17 cellular contexts compared by ENCODE assay signal in genomic region chr10:74213019-74213418, GRCh38.
"Had no signal": no experiment of that assay in that cellular context is flagged by ENCODE, and none has a peak within 500 bp of the region (broad histone marks: within the 10 kb centered on the region; RNA-seq: fewer than 3 reads in every experiment).

No MANE protein-coding gene starts in this region.

- H3K36me3 ChIP-seq: lower lobe of right lung, stomach, vagina had no signal

- ATAC-seq: activated CD8-positive, alpha-beta memory T cell treated with anti-CD3 and anti-CD28 coated beads, Interleukin-2, amount 10 ng/mL, durations not matched to agents 7 days and 5 days; body of pancreas; foreskin keratinocyte; left cardiac atrium had no signal

- H3K4me3 ChIP-seq: body of pancreas, hepatocyte, lower lobe of right lung, spleen, stomach, vagina had no signal

- H3K27ac Mint-ChIP-seq: activated CD4-positive, alpha-beta memory T cell treated with anti-CD3 and anti-CD28 coated beads, Interleukin-2, amount 10 ng/mL, durations not matched to agents 7 days and 5 days; activated CD8-positive, alpha-beta memory T cell treated with anti-CD3 and anti-CD28 coated beads, Interleukin-2, amount 10 ng/mL, durations not matched to agents 7 days and 5 days; activated naive CD4-positive, alpha-beta T cell treated with anti-CD3 and anti-CD28 coated beads for 36 hours; endodermal cell; mesothelial cell of epicardium; nephron progenitor cell had no signal

- H3K9me3 ChIP-seq: body of pancreas, lower lobe of right lung, spleen, stomach, vagina had no signal

- H3K9me3 Mint-ChIP-seq: activated CD4-positive, alpha-beta memory T cell treated with anti-CD3 and anti-CD28 coated beads, Interleukin-2, amount 10 ng/mL, durations not matched to agents 7 days and 5 days; activated naive CD4-positive, alpha-beta T cell treated with anti-CD3 and anti-CD28 coated beads for 36 hours had no signal

- H3K27me3 ChIP-seq: body of pancreas, foreskin keratinocyte, hepatocyte, spleen, stomach, vagina had no signal

- H2AFZ ChIP-seq: hepatocyte had no signal

- H3K27me3 Mint-ChIP-seq: activated CD4-positive, alpha-beta memory T cell treated with anti-CD3 and anti-CD28 coated beads, Interleukin-2, amount 10 ng/mL, durations not matched to agents 7 days and 5 days; activated CD8-positive, alpha-beta memory T cell treated with anti-CD3 and anti-CD28 coated beads, Interleukin-2, amount 10 ng/mL, durations not matched to agents 7 days and 5 days had no signal

- H3K4me1 Mint-ChIP-seq: endodermal cell, nephron progenitor cell had no signal

- DNase-seq: caudate nucleus, foreskin keratinocyte, lower lobe of right lung, nephron progenitor cell, posterior cingulate gyrus, spleen, stomach had no signal

- H3K4me2 ChIP-seq: hepatocyte had no signal

- H3K27ac ChIP-seq: body of pancreas, foreskin keratinocyte, hepatocyte, lower lobe of right lung, spleen, stomach, vagina, VCaP had no signal

- H3K4me3 Mint-ChIP-seq: activated CD4-positive, alpha-beta memory T cell treated with anti-CD3 and anti-CD28 coated beads, Interleukin-2, amount 10 ng/mL, durations not matched to agents 7 days and 5 days; activated CD8-positive, alpha-beta memory T cell treated with anti-CD3 and anti-CD28 coated beads, Interleukin-2, amount 10 ng/mL, durations not matched to agents 7 days and 5 days; activated naive CD4-positive, alpha-beta T cell treated with anti-CD3 and anti-CD28 coated beads for 36 hours; endodermal cell; mesothelial cell of epicardium; nephron progenitor cell had no signal
